In genomic region chr10:11885437-11886137, GRCh38 we compare ENCODE assay signal across 20 cellular contexts.
A peak's percentile ranks its signal among the peaks of the same experiment; 100 is the strongest.
DNase-seq lines count a peak whose midpoint lies in the region; FAIRE-seq and TF ChIP-seq lines count a peak whose summit lies in the region.
"Had no signal": no experiment of that assay in that cellular context is flagged by ENCODE, and none has a peak within 500 bp of the region (broad histone marks: within the 10 kb centered on the region; RNA-seq: fewer than 3 reads in every experiment).

No MANE protein-coding gene starts in this region.

- no peak overlapping the region for H3K4me3 Mint-ChIP-seq in osteocyte (ENCODE audit: unreplicated experiment)
- H3K4me3 Mint-ChIP-seq: CD4-positive, alpha-beta memory T cell had no signal

- DNase-seq in keratinocyte (ENCODE audit: low read depth, low spot score) (no peak), thyroid gland (no peak), osteocyte (ENCODE audit: extremely low spot score, unreplicated experiment) (no peak), ureter (ENCODE audit: low spot score) (no peak)
- no peak for DNase-seq in stimulated activated CD4-positive, alpha-beta T cell treated with anti-CD3 and anti-CD28 coated beads, Interleukin-2, amount 100 ng/mL, for 24 hours
- DNase-seq: CD4-positive, alpha-beta memory T cell; DMS153; NCI-H1694; NCI-H2081; NCI-H2171; NCI-H345; NCI-H524; NCI-H774; Peyer's patch; Right ventricle myocardium superior had no signal

- FAIRE-seq in keratinocyte (lab: Jason Lieb, UNC) = no peak
- FAIRE-seq: A549, GM12891 had no signal

- CTCF ChIA-PET in HEK293 (lab: Yijun Ruan, JAX) = interaction anchor here (0.6 kb wide), 1 partner anchor 18 kb away, joined by 3 read pairs; no protein-coding TSS in a partner anchor

- H4K20me1 ChIP-seq in BLaER1 (no peaks in the 10 kb centered on the region), keratinocyte (ENCODE audit: control insufficient read depth, extremely low read depth, insufficient read depth, low read length) (no peaks in the 10 kb centered on the region)

- H3K79me2 ChIP-seq in keratinocyte (ENCODE audit: control insufficient read depth, insufficient read depth, low read length) = no peaks in the 10 kb centered on the region

- no peak overlapping the region for H2AFZ ChIP-seq in keratinocyte (ENCODE audit: control insufficient read depth, low read length)

- peaks cover 51% of the 10 kb centered on the region for H3K4me1 ChIP-seq in BLaER1
- H3K4me1 ChIP-seq in HEK293 (ENCODE audit: control insufficient read depth, insufficient read depth, low read length) = no peaks in the 10 kb centered on the region
- peaks cover 61% of the 10 kb centered on the region for H3K4me1 ChIP-seq in keratinocyte (ENCODE audit: control insufficient read depth, extremely low read depth, insufficient read depth, low read length)
- H3K4me1 ChIP-seq in thyroid gland = peaks cover 18 to 34% of the 10 kb centered on the region in 2 donors
- H3K4me1 ChIP-seq: HAP-1, Peyer's patch had no signal

- H3K9ac ChIP-seq in BLaER1 (peak overlapping the region; percentile 49; the same call in 1 of the 2 replicates), keratinocyte (ENCODE audit: control insufficient read depth, extremely low read depth, insufficient read depth, low read length) (no peak overlapping the region)

- H3K27me3 ChIP-seq in BLaER1 (no peaks in the 10 kb centered on the region), keratinocyte (ENCODE audit: control insufficient read depth, extremely low read depth, insufficient read depth, low read length) (no peaks in the 10 kb centered on the region), thyroid gland (no peaks in the 10 kb centered on the region)
- H3K27me3 ChIP-seq: Peyer's patch had no signal

- H3K9me3 ChIP-seq in BLaER1 (no peaks in the 10 kb centered on the region), HEK293 (ENCODE audit: control insufficient read depth, insufficient read depth, low read depth, low read length) (no peaks in the 10 kb centered on the region), keratinocyte (ENCODE audit: control insufficient read depth, low read depth, low read length) (no peaks in the 10 kb centered on the region), thyroid gland (no peaks in the 10 kb centered on the region)
- H3K9me3 ChIP-seq: A549, HAP-1, Peyer's patch had no signal

- peaks cover 7% of the 10 kb centered on the region for H3K4me1 Mint-ChIP-seq in osteocyte (ENCODE audit: unreplicated experiment)

- no peak overlapping the region for H3K27ac Mint-ChIP-seq in osteocyte (ENCODE audit: unreplicated experiment)

- no peak for TF ChIP-seq POLR2A in thyroid gland (IDR thresholded peaks at IDR 0.05)

- dilution Hi-C loops in keratinocyte (cut with MboI; ENCODE audit: extremely low pct_ligation_motif_present, low sequenced_read_pairs) = no loop called here

- no peaks in the 10 kb centered on the region for H3K36me3 Mint-ChIP-seq in osteocyte (ENCODE audit: unreplicated experiment)
- H3K36me3 Mint-ChIP-seq: CD4-positive, alpha-beta memory T cell had no signal

- H3K27ac ChIP-seq in BLaER1 (peak overlapping the region; percentile 38; the same call in 1 of the 2 replicates), HEK293 (ENCODE audit: extremely low read depth, low read depth, low read length) (no peak overlapping the region), keratinocyte (ENCODE audit: control insufficient read depth, insufficient read depth, low read length) (peak overlapping the region; percentile 6), thyroid gland (peak overlapping the region; percentile 35 to 61 (median 39))
- H3K27ac ChIP-seq: Peyer's patch had no signal

- intact Hi-C loops in thyroid gland (cut with DNase I) = no loop called here

- TF ChIP-seq CTCF in HEK293 (tag by site-specific recombination; IDR thresholded peaks at IDR 0.05) (no peak), keratinocyte (optimal IDR thresholded peaks at IDR 0.05 in 1 of 3, IDR thresholded peaks at IDR 0.05 in 1 of 3, conservative IDR thresholded peaks at IDR 0.05 in 1 of 3; ENCODE audit: extremely low read depth in 1 of 3, insufficient read depth in 2 of 3, low read length in 3 of 3) (no peak), thyroid gland (IDR thresholded peaks at IDR 0.05) (no peak), osteocyte (IDR thresholded peaks at IDR 0.05) (no peak)

- POLR2A ChIA-PET in HEK293 (lab: Yijun Ruan, JAX) = no interaction called here

- 80% methylated on average over 9 to 13 of the region's 13 CpGs for WGBS in thyroid gland, 2 donors

- no peak overlapping the region for H3K4me3 ChIP-seq in BLaER1
- H3K4me3 ChIP-seq in HEK293 (ENCODE audit: low read depth, low read length) = no peak overlapping the region
- H3K4me3 ChIP-seq in keratinocyte (ENCODE audit: control insufficient read depth in 2 of 3, extremely low read depth in 1 of 3, insufficient read depth in 2 of 3, low read depth in 1 of 3, low read length in 3 of 3) = no peak overlapping the region
- H3K4me3 ChIP-seq in thyroid gland (replicated peaks in 1 of 3) = no peak overlapping the region
- H3K4me3 ChIP-seq: A549, HAP-1, Peyer's patch had no signal

- no peaks in the 10 kb centered on the region for H3K9me3 Mint-ChIP-seq in osteocyte (ENCODE audit: unreplicated experiment)
- H3K9me3 Mint-ChIP-seq: CD4-positive, alpha-beta memory T cell had no signal

- H3K27me3 Mint-ChIP-seq in osteocyte (ENCODE audit: unreplicated experiment) = no peaks in the 10 kb centered on the region
- H3K27me3 Mint-ChIP-seq: CD4-positive, alpha-beta memory T cell had no signal

- H3K36me3 ChIP-seq in BLaER1 (no peaks in the 10 kb centered on the region), HEK293 (ENCODE audit: control insufficient read depth in 2 of 2, insufficient read depth in 1 of 2, low read length in 2 of 2) (no peaks in the 10 kb centered on the region), keratinocyte (ENCODE audit: control insufficient read depth in 2 of 2, extremely low read depth in 1 of 2, insufficient read depth in 2 of 2, low read length in 2 of 2) (no peaks in the 10 kb centered on the region), thyroid gland (no peaks in the 10 kb centered on the region)
- H3K36me3 ChIP-seq: HAP-1, Peyer's patch had no signal

- H3K4me2 ChIP-seq in BLaER1 (peak overlapping the region; percentile 75), keratinocyte (ENCODE audit: control insufficient read depth, extremely low read depth, insufficient read depth, low read depth, low read length) (no peak overlapping the region)
- H3K4me2 ChIP-seq: A549 had no signal

- H3K9me1 ChIP-seq in keratinocyte (ENCODE audit: control insufficient read depth, extremely low read depth, insufficient read depth, low read length) = no peaks in the 10 kb centered on the region

TF ChIP-seq in HEK293, 187 proteins besides CTCF, POLR2A, EP300 and RAD21 (continues in another document):
- TF ChIP-seq KLF9 (tag by site-specific recombination; IDR thresholded peaks at IDR 0.05; ENCODE audit: low read depth) (no peak), YY1 (tag by site-specific recombination; IDR thresholded peaks at IDR 0.05) (no peak), ZNF248 (tag by site-specific recombination; IDR thresholded peaks at IDR 0.05) (no peak), EGR2 (tag by site-specific recombination; IDR thresholded peaks at IDR 0.05; ENCODE audit: low read depth) (peak; percentile 79; the same call in 1 of the 2 replicates), ZNF571 (tag by site-specific recombination; IDR thresholded peaks at IDR 0.05) (no peak), ZFHX2 (tag by site-specific recombination; conservative IDR thresholded peaks at IDR 0.05) (peak; percentile 72), ZNF76 (tag by site-specific recombination; IDR thresholded peaks at IDR 0.05; ENCODE audit: borderline replicate concordance, low read depth) (no peak), ZNF26 (tag by site-specific recombination; IDR thresholded peaks at IDR 0.05) (no peak), ZNF555 (tag by site-specific recombination; conservative IDR thresholded peaks at IDR 0.05) (no peak), GFI1B (tag by site-specific recombination; IDR thresholded peaks at IDR 0.05) (no peak), ZNF18 (tag by site-specific recombination; IDR thresholded peaks at IDR 0.05) (no peak), ZNF311 (tag by site-specific recombination; IDR thresholded peaks at IDR 0.05; ENCODE audit: borderline replicate concordance) (no peak), ZNF530 (tag by site-specific recombination; IDR thresholded peaks at IDR 0.05; ENCODE audit: low read depth) (no peak)
- TF ChIP-seq, protein P1, sequence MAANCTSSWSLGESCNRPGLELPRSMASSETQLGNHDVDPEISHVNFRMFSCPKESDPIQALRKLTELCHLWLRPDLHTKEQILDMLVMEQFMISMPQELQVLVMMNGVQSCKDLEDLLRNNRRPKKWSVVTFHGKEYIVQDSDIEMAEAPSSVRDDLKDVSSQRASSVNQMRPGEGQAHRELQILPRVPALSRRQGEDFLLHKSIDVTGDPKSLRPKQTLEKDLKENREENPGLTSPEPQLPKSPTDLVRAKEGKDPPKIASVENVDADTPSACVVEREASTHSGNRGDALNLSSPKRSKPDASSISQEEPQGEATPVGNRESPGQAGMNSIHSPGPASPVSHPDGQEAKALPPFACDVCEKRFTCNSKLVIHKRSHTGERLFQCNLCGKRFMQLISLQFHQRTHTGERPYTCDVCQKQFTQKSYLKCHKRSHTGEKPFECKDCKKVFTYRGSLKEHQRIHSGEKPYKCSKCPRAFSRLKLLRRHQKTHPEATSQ (tag by site-specific recombination; IDR thresholded peaks at IDR 0.05) = no peak
